ENCODE assay signal across 12 cellular contexts in genomic region chr10:4074559-4075407, GRCh38.
DNase-seq lines count a peak whose midpoint lies in the region; ATAC-seq, FAIRE-seq and TF ChIP-seq lines count a peak whose summit lies in the region.
"Had no signal": no experiment of that assay in that cellular context is flagged by ENCODE, and none has a peak within 500 bp of the region (broad histone marks: within the 10 kb centered on the region; RNA-seq: fewer than 3 reads in every experiment).

No MANE protein-coding gene starts in this region.

- H3K4me1 Mint-ChIP-seq in activated T-cell treated with anti-CD3 and anti-CD28 coated beads, Interleukin-2, amount 50 U/mL, for 4 hours (ENCODE audit: low read depth) = peaks cover 54% of the 10 kb centered on the region
- peaks cover 47% of the 10 kb centered on the region for H3K4me1 Mint-ChIP-seq in activated T-helper 1 cell treated with anti-CD3 and anti-CD28 coated beads, Interleukin-12 subunit alpha, Interleukin-12 subunit beta, Interleukin-2, Interleukin-4 antibody, amounts not matched to agents 30 ng/mL and 10 ng/mL and 1 ng/mL, durations not matched to agents 14 hours and 24 hours and 36 hours (ENCODE audit: low read depth)
- peaks cover 55% of the 10 kb centered on the region for H3K4me1 Mint-ChIP-seq in stimulated activated effector memory CD8-positive, alpha-beta T cell treated with anti-CD3 and anti-CD28 coated beads, Interleukin-12 subunit alpha, Interleukin-12 subunit beta, amount 100 ng/mL, for 72 hours

- H3K4me3 Mint-ChIP-seq in activated T-cell treated with anti-CD3 and anti-CD28 coated beads, Interleukin-2, amount 50 U/mL, for 4 hours = peak overlapping the region; percentile 29
- peak overlapping the region; percentile 53 for H3K4me3 Mint-ChIP-seq in activated T-helper 1 cell treated with anti-CD3 and anti-CD28 coated beads, Interleukin-12 subunit alpha, Interleukin-12 subunit beta, Interleukin-2, Interleukin-4 antibody, amounts not matched to agents 30 ng/mL and 10 ng/mL and 1 ng/mL, durations not matched to agents 14 hours and 24 hours and 36 hours
- H3K4me3 Mint-ChIP-seq in stimulated activated effector memory CD8-positive, alpha-beta T cell treated with anti-CD3 and anti-CD28 coated beads, Interleukin-12 subunit alpha, Interleukin-12 subunit beta, amount 100 ng/mL, for 72 hours = peak overlapping the region; percentile 75
- H3K4me3 Mint-ChIP-seq: nephron had no signal

- no peaks in the 10 kb centered on the region for H3K27me3 Mint-ChIP-seq in activated T-cell treated with anti-CD3 and anti-CD28 coated beads, Interleukin-2, amount 50 U/mL, for 4 hours (ENCODE audit: low read depth)
- no peaks in the 10 kb centered on the region for H3K27me3 Mint-ChIP-seq in activated T-helper 1 cell treated with anti-CD3 and anti-CD28 coated beads, Interleukin-12 subunit alpha, Interleukin-12 subunit beta, Interleukin-2, Interleukin-4 antibody, amounts not matched to agents 30 ng/mL and 10 ng/mL and 1 ng/mL, durations not matched to agents 14 hours and 24 hours and 36 hours (ENCODE audit: insufficient read depth)

- H3K36me3 Mint-ChIP-seq in activated T-cell treated with anti-CD3 and anti-CD28 coated beads, Interleukin-2, amount 50 U/mL, for 4 hours (ENCODE audit: insufficient read depth) = no peaks in the 10 kb centered on the region
- H3K36me3 Mint-ChIP-seq in activated T-helper 1 cell treated with anti-CD3 and anti-CD28 coated beads, Interleukin-12 subunit alpha, Interleukin-12 subunit beta, Interleukin-2, Interleukin-4 antibody, amounts not matched to agents 30 ng/mL and 10 ng/mL and 1 ng/mL, durations not matched to agents 14 hours and 24 hours and 36 hours (ENCODE audit: low read depth) = peaks cover 5% of the 10 kb centered on the region
- no peaks in the 10 kb centered on the region for H3K36me3 Mint-ChIP-seq in stimulated activated effector memory CD8-positive, alpha-beta T cell treated with anti-CD3 and anti-CD28 coated beads, Interleukin-12 subunit alpha, Interleukin-12 subunit beta, amount 100 ng/mL, for 72 hours

- no peak overlapping the region for H3K4me3 ChIP-seq in fibroblast of the aortic adventitia (ENCODE audit: low read depth, low read length)

- no peak for TF ChIP-seq CTCF in fibroblast of the aortic adventitia (IDR thresholded peaks at IDR 0.05; ENCODE audit: insufficient read depth, low read length)

- intact Hi-C loops in activated T-helper 1 cell treated with anti-CD3 and anti-CD28 coated beads, Interleukin-12 subunit alpha, Interleukin-12 subunit beta, Interleukin-2, Interleukin-4 antibody, amounts not matched to agents 30 ng/mL and 10 ng/mL and 1 ng/mL, durations not matched to agents 14 hours and 24 hours and 36 hours (cut with micrococcal nuclease) = loop anchor here (2.0 kb wide), 1 partner anchor 56 kb away; no protein-coding TSS in a partner anchor

- H3K9me3 Mint-ChIP-seq in activated T-cell treated with anti-CD3 and anti-CD28 coated beads, Interleukin-2, amount 50 U/mL, for 4 hours = no peaks in the 10 kb centered on the region
- H3K9me3 Mint-ChIP-seq in activated T-helper 1 cell treated with anti-CD3 and anti-CD28 coated beads, Interleukin-12 subunit alpha, Interleukin-12 subunit beta, Interleukin-2, Interleukin-4 antibody, amounts not matched to agents 30 ng/mL and 10 ng/mL and 1 ng/mL, durations not matched to agents 14 hours and 24 hours and 36 hours = no peaks in the 10 kb centered on the region
- no peaks in the 10 kb centered on the region for H3K9me3 Mint-ChIP-seq in stimulated activated effector memory CD8-positive, alpha-beta T cell treated with anti-CD3 and anti-CD28 coated beads, Interleukin-12 subunit alpha, Interleukin-12 subunit beta, amount 100 ng/mL, for 72 hours
- H3K9me3 Mint-ChIP-seq: nephron had no signal

- peak in 1 of 2 donors; percentile 52 for ATAC-seq in activated T-cell treated with anti-CD3 and anti-CD28 coated beads, Interleukin-2, amount 50 U/mL, for 4 hours
- peak; percentile 93 for ATAC-seq in stimulated activated effector memory CD8-positive, alpha-beta T cell treated with anti-CD3 and anti-CD28 coated beads, Interleukin-12 subunit alpha, Interleukin-12 subunit beta, amount 100 ng/mL, for 72 hours
- ATAC-seq in HG02981 (IDR thresholded peaks at IDR 0.05; ENCODE audit: unreplicated experiment) = no peak
- ATAC-seq: HepG2 had no signal

- DNase-seq in activated T-cell treated with anti-CD3 and anti-CD28 coated beads, Interleukin-2, amount 50 U/mL, for 4 hours = no peak
- no peak for DNase-seq in activated T-cell treated with anti-CD3 and anti-CD28 coated beads, Interleukin-2, amount 50 U/mL, for 48 hours
- no peak for DNase-seq in activated T-helper 1 cell treated with anti-CD3 and anti-CD28 coated beads, Interleukin-12 subunit alpha, Interleukin-12 subunit beta, Interleukin-2, Interleukin-4 antibody, amounts not matched to agents 30 ng/mL and 10 ng/mL and 1 ng/mL, durations not matched to agents 14 hours and 24 hours and 36 hours (ENCODE audit: low spot score)
- peak; percentile 55 for DNase-seq in fibroblast of the aortic adventitia (ENCODE audit: low read depth)
- no peak for DNase-seq in stimulated activated effector memory CD8-positive, alpha-beta T cell treated with anti-CD3 and anti-CD28 coated beads, Interleukin-12 subunit alpha, Interleukin-12 subunit beta, amount 100 ng/mL, for 72 hours (ENCODE audit: low spot score in 2 of 2)
- no peak for DNase-seq in RCC 7860 (ENCODE audit: low spot score)
- no peak for DNase-seq in amniotic stem cell (lab: John Stamatoyannopoulos, UW)
- DNase-seq: activated gamma-delta T cell, NCI-H1930 had no signal

- H3K27ac Mint-ChIP-seq in activated T-helper 1 cell treated with anti-CD3 and anti-CD28 coated beads, Interleukin-12 subunit alpha, Interleukin-12 subunit beta, Interleukin-2, Interleukin-4 antibody, amounts not matched to agents 30 ng/mL and 10 ng/mL and 1 ng/mL, durations not matched to agents 14 hours and 24 hours and 36 hours = peak overlapping the region; percentile 70
- peak overlapping the region; percentile 95 for H3K27ac Mint-ChIP-seq in stimulated activated effector memory CD8-positive, alpha-beta T cell treated with anti-CD3 and anti-CD28 coated beads, Interleukin-12 subunit alpha, Interleukin-12 subunit beta, amount 100 ng/mL, for 72 hours
- H3K27ac Mint-ChIP-seq: nephron had no signal

- FAIRE-seq in RCC 7860 (lab: Jason Lieb, UNC) = no peak
- FAIRE-seq: HepG2 had no signal
